In the genomic region with DNA sequence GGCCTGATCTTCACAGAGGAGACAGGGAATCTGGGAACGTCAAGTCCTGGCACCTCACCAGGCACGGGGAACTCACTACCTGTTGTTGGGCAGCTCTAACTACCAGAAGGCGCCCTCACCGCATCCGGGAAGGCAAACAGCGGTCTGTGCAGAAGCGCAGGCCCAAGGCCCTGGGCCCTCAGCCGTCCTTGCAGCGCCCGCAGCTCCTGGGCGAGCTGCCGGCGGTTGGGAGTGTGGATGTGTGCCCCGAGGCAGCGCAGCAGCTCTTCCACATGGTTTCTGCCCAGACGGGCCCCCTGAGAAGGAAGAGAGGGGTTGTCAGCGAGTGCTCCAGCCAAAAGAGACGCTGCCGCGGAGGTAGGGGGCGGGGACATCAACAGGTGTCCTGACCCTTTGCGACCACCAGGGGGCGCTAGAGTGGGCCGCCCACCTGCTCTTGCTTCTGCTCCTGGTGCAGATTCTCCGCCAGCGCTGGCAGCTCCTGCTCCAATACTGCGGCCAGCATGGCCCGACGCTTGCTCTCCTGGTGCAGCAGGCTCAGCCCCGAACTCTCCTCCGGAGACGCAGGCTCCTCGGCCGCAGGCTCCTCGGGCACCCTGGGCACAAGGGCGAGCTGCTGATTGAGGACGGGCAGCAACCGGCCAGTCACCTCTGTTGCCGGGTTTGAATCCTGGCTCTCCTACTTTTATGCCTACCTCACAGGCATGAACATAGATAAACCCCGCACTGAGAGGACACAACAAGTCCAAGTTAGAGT, we compare ENCODE assay signal across 9 cellular contexts. TPM values are rescaled to one million over a fixed set of nuclear protein-coding genes. Genes with fewer than 3 reads are reported as not detected.
DNase-seq lines count a peak whose midpoint lies in the region; ATAC-seq and TF ChIP-seq lines count a peak whose summit lies in the region.
"Had no signal": no experiment of that assay in that cellular context is flagged by ENCODE, and none has a peak within 500 bp of the region (broad histone marks: within the 10 kb centered on the region; RNA-seq: fewer than 3 reads in every experiment).

No MANE protein-coding gene starts in this region.

- H3K36me3 Mint-ChIP-seq in Calu3 (ENCODE audit: insufficient read depth, unreplicated experiment) (peaks cover 20% of the 10 kb centered on the region), nephron progenitor cell (ENCODE audit: low read depth) (peaks cover 10% of the 10 kb centered on the region)
- no peaks in the 10 kb centered on the region for H3K36me3 Mint-ChIP-seq in activated T-cell treated with anti-CD3 and anti-CD28 coated beads, Interleukin-2, amount 50 U/mL, for 4 hours (ENCODE audit: insufficient read depth)

- DNase-seq in Calu3 (no peak), OCI-M1 (lab: John Stamatoyannopoulos, UW) (peak; percentile 74), fibroblast of lung (ENCODE audit: low read depth in 2 of 2) (peak; percentile 45 to 48), nephron progenitor cell (peak; percentile 84), stomach (peak; percentile 87), dedifferentiated amniotic fluid mesenchymal stem cell (ENCODE audit: extremely low spot score) (no peak)
- peak; percentile 81 for DNase-seq in activated T-cell treated with anti-CD3 and anti-CD28 coated beads, Interleukin-2, amount 50 U/mL, for 4 hours

- H3K36me3 ChIP-seq in fibroblast of lung (ENCODE audit: control insufficient read depth, insufficient read depth, low read length) (peaks cover 32% of the 10 kb centered on the region), stomach (peaks cover 49 to 94% (median 88%) of the 10 kb centered on the region in 4 donors)

- H3K4me3 ChIP-seq in fibroblast of lung (replicated peaks in 1 of 4; ENCODE audit: control extremely low read depth in 1 of 4, insufficient read depth in 1 of 4, low read depth in 3 of 4, low read length in 4 of 4): no peak overlapping the region
- H3K4me3 ChIP-seq in stomach: peak overlapping the region; percentile 29 to 47 (median 34)

- H3K79me2 ChIP-seq in fibroblast of lung (ENCODE audit: control insufficient read depth, insufficient read depth, low read length): no peaks in the 10 kb centered on the region

- H3K4me3 Mint-ChIP-seq in Calu3 (ENCODE audit: low read depth, unreplicated experiment): no peak overlapping the region
- peak overlapping the region; percentile 69 for H3K4me3 Mint-ChIP-seq in activated T-cell treated with anti-CD3 and anti-CD28 coated beads, Interleukin-2, amount 50 U/mL, for 4 hours
- no peak overlapping the region for H3K4me3 Mint-ChIP-seq in nephron progenitor cell

- TF ChIP-seq CTCF in Calu3 (IDR thresholded peaks at IDR 0.05; ENCODE audit: unreplicated experiment): peak; percentile 89
- peak; percentile 64 to 79 for TF ChIP-seq CTCF in fibroblast of lung (conservative IDR thresholded peaks at IDR 0.05 in 1 of 2, IDR thresholded peaks at IDR 0.05 in 1 of 2; ENCODE audit: low read depth in 1 of 2, low read length in 2 of 2)
- TF ChIP-seq CTCF in nephron progenitor cell (IDR thresholded peaks at IDR 0.05): peak; percentile 99
- TF ChIP-seq CTCF in stomach (IDR thresholded peaks at IDR 0.05): peak in 6 of 7 experiments; percentile 46 to 100 (median 94)

- H3K27me3 ChIP-seq in fibroblast of lung (ENCODE audit: control insufficient read depth, insufficient read depth, low read length) (no peaks in the 10 kb centered on the region), stomach (no peaks in the 10 kb centered on the region)

- H3K27me3 Mint-ChIP-seq in Calu3 (ENCODE audit: unreplicated experiment) (no peaks in the 10 kb centered on the region), nephron progenitor cell (ENCODE audit: low read depth, poor library complexity) (peaks cover 42% of the 10 kb centered on the region)
- peaks cover 2% of the 10 kb centered on the region for H3K27me3 Mint-ChIP-seq in activated T-cell treated with anti-CD3 and anti-CD28 coated beads, Interleukin-2, amount 50 U/mL, for 4 hours (ENCODE audit: low read depth)

- H3K4me1 ChIP-seq in fibroblast of lung (ENCODE audit: control insufficient read depth, extremely low read depth, insufficient read depth, low read length) (no peaks in the 10 kb centered on the region), stomach (peaks cover 16 to 39% (median 29%) of the 10 kb centered on the region in 4 donors)

- H3K9me3 ChIP-seq in fibroblast of lung (ENCODE audit: control insufficient read depth, insufficient read depth, low read depth, low read length): no peaks in the 10 kb centered on the region
- no peaks in the 10 kb centered on the region for H3K9me3 ChIP-seq in stomach

- WGBS in stomach, 5 donors: 15 to 28% (median 25%) methylated on average over 13 to 40 of the region's 40 CpGs

- H2AFZ ChIP-seq in fibroblast of lung (ENCODE audit: low read length): no peak overlapping the region

- no TSS peak for BruUV-seq in Calu3 (replicated peaks; lab: Mats Ljungman, UMichigan)

- intact Hi-C loops in Calu3 (cut with micrococcal nuclease; ENCODE audit: unreplicated experiment) (no loop called here), stomach (cut with DNase I; ENCODE audit: low total_unique reads) (loop anchor here (5.0 kb wide), 1 partner anchor 35 kb away; a partner anchor contains a TSS)

- H3K27ac Mint-ChIP-seq in Calu3 (ENCODE audit: unreplicated experiment) (no peak overlapping the region), nephron progenitor cell (no peak overlapping the region)

- TF ChIP-seq POLR2A in stomach (IDR thresholded peaks at IDR 0.05): no peak

- no peaks in the 10 kb centered on the region for H4K20me1 ChIP-seq in fibroblast of lung (ENCODE audit: control insufficient read depth, extremely low read depth, insufficient read depth, low read length)

- CTCF ChIA-PET in Calu3 (lab: Charles Lee): no interaction called here

- H3K27ac ChIP-seq in fibroblast of lung (ENCODE audit: insufficient read depth, low read length): no peak overlapping the region
- peak overlapping the region; percentile 45 to 82 (median 69) for H3K27ac ChIP-seq in stomach

- no peak overlapping the region for H3K4me2 ChIP-seq in fibroblast of lung (ENCODE audit: extremely low read depth, insufficient read depth, low read length)

- ATAC-seq in HG02763 (IDR thresholded peaks at IDR 0.05; ENCODE audit: unreplicated experiment): peak; percentile 48
- peak; percentile 75 to 78 for ATAC-seq in activated T-cell treated with anti-CD3 and anti-CD28 coated beads, Interleukin-2, amount 50 U/mL, for 4 hours

- H3K9me3 Mint-ChIP-seq in Calu3 (ENCODE audit: low read depth, unreplicated experiment) (no peaks in the 10 kb centered on the region), nephron progenitor cell (no peaks in the 10 kb centered on the region)
- H3K9me3 Mint-ChIP-seq in activated T-cell treated with anti-CD3 and anti-CD28 coated beads, Interleukin-2, amount 50 U/mL, for 4 hours: no peaks in the 10 kb centered on the region

- no peak for TF ChIP-seq EP300 in stomach (IDR thresholded peaks at IDR 0.05)

- no peaks in the 10 kb centered on the region for H3K4me1 Mint-ChIP-seq in Calu3 (ENCODE audit: low read depth, unreplicated experiment)
- H3K4me1 Mint-ChIP-seq in activated T-cell treated with anti-CD3 and anti-CD28 coated beads, Interleukin-2, amount 50 U/mL, for 4 hours (ENCODE audit: low read depth): peaks cover 43% of the 10 kb centered on the region
- peaks cover 44% of the 10 kb centered on the region for H3K4me1 Mint-ChIP-seq in nephron progenitor cell

- no peak overlapping the region for H3K9ac ChIP-seq in fibroblast of lung (ENCODE audit: insufficient read depth, low read length)

RNA-seq across cellular contexts. Expression of a gene that starts 9.3 kb away (rescaled TPM):
- total RNA-seq in Calu3 (2022): 10.3 and 14.3 TPM in 2 replicates
- total RNA-seq in activated T-cell treated with anti-CD3 and anti-CD28 coated beads, Interleukin-2, amount 50 U/mL, for 4 hours: 1 to 10 TPM; 3.1 to 4.8 (median 3.5) TPM
- total RNA-seq in fibroblast of lung: 8.3 and 12.1 TPM in 2 replicates
- 9.0 and 11.5 TPM in 2 replicates for polyA plus RNA-seq in fibroblast of lung
- polyA plus RNA-seq in fibroblast of lung (2012): 25.2 and 36.2 TPM in 2 replicates
- polyA minus RNA-seq in fibroblast of lung (ENCODE audit: low replicate concordance): 31.1 and 43.4 TPM in 2 replicates
- 10 to 100 TPM; 11.6 to 38.5 (median 25.8) TPM for total RNA-seq in stomach
- 100 to 1,000 TPM in 1 of 3 donors, 10 to 100 TPM in 2; 43.4 to 110 (median 48.0) TPM for polyA plus RNA-seq in stomach

RNA-seq across cellular contexts. Expression of a gene that starts 15.6 kb away (rescaled TPM):
- total RNA-seq in Calu3 (2022): 15.0 and 16.5 TPM in 2 replicates
- 1 to 10 TPM; 5.9 to 6.8 (median 6.3) TPM for total RNA-seq in activated T-cell treated with anti-CD3 and anti-CD28 coated beads, Interleukin-2, amount 50 U/mL, for 4 hours
- total RNA-seq in fibroblast of lung: under 0.01 and 0.17 TPM in 2 replicates
- 0.02 and 0.03 TPM in 2 replicates for polyA plus RNA-seq in fibroblast of lung
- 0.12 and 0.15 TPM in 2 replicates for polyA plus RNA-seq in fibroblast of lung (2012)
- polyA minus RNA-seq in fibroblast of lung (ENCODE audit: low replicate concordance): 2.4 TPM in 1 of 2 replicates, not detected in the other
- total RNA-seq in stomach: 10 to 100 TPM; 15.6 to 65.1 (median 23.2) TPM
- polyA plus RNA-seq in stomach: 100 to 1,000 TPM in 2 of 3 donors, 10 to 100 TPM in 1; 78.5 to 222 (median 137) TPM

RNA-seq across cellular contexts. Expression of a gene that starts 17.2 kb away (rescaled TPM):
- total RNA-seq in Calu3 (2022): not detected in 2 replicates
- total RNA-seq in activated T-cell treated with anti-CD3 and anti-CD28 coated beads, Interleukin-2, amount 50 U/mL, for 4 hours: under 1 TPM in 2 of 3 donors, not detected in 1; 0.33 to 0.34 TPM
- not detected in 2 replicates for total RNA-seq in fibroblast of lung
- polyA plus RNA-seq in fibroblast of lung: not detected in 2 replicates
- polyA plus RNA-seq in fibroblast of lung (2012): 0.22 TPM in 1 of 2 replicates, not detected in the other
- polyA minus RNA-seq in fibroblast of lung (ENCODE audit: low replicate concordance): not detected in 2 replicates
- 10 to 100 TPM in 1 of 5 donors, 1 to 10 TPM in 1, under 1 TPM in 1, not detected in 2; 0.55 to 15.2 (median 2.8) TPM for total RNA-seq in stomach
- 10 to 100 TPM in 1 of 3 donors, 1 to 10 TPM in 2; 4.1 to 10.8 (median 5.0) TPM for polyA plus RNA-seq in stomach
- total RNA-seq: T-helper 2 cell treated with Interferon-gamma antibody and Interleukin-4, amounts not matched to agents 100 ng/mL and 5 ng/mL, for 36 hours had no signal

RNA-seq across cellular contexts. Expression of a gene that starts 25.7 kb away (rescaled TPM):
- total RNA-seq in Calu3 (2022) (not detected in 2 replicates), fibroblast of lung (not detected in 2 replicates), stomach (not detected)
- total RNA-seq in activated T-cell treated with anti-CD3 and anti-CD28 coated beads, Interleukin-2, amount 50 U/mL, for 4 hours: not detected
- polyA plus RNA-seq in fibroblast of lung (not detected in 2 replicates), stomach (1 to 10 TPM in 2 of 3 donors, not detected in 1; 1.5 to 8.7 TPM)
- polyA plus RNA-seq in fibroblast of lung (2012): not detected in 2 replicates
- not detected in 2 replicates for polyA minus RNA-seq in fibroblast of lung (ENCODE audit: low replicate concordance)
- total RNA-seq: T-helper 2 cell treated with Interferon-gamma antibody and Interleukin-4, amounts not matched to agents 100 ng/mL and 5 ng/mL, for 36 hours had no signal

RNA-seq across cellular contexts. Expression of a gene that starts 35.0 kb away (rescaled TPM):
- total RNA-seq in Calu3 (2022): 1.3 and 1.9 TPM in 2 replicates
- total RNA-seq in activated T-cell treated with anti-CD3 and anti-CD28 coated beads, Interleukin-2, amount 50 U/mL, for 4 hours: 1 to 10 TPM; 2.7 to 4.9 (median 3.4) TPM
- total RNA-seq in fibroblast of lung: 0.17 and 0.26 TPM in 2 replicates
- 0.82 and 2.1 TPM in 2 replicates for polyA plus RNA-seq in fibroblast of lung
- polyA plus RNA-seq in fibroblast of lung (2012): 0.54 and 1.7 TPM in 2 replicates
- 2.6 and 7.0 TPM in 2 replicates for polyA minus RNA-seq in fibroblast of lung (ENCODE audit: low replicate concordance)
- under 1 TPM in 2 of 5 donors, not detected in 3; 0.18 to 0.43 TPM for total RNA-seq in stomach
- under 1 TPM in 2 of 3 donors, not detected in 1; 0.25 to 0.30 TPM for polyA plus RNA-seq in stomach

Comparison
In these comparisons a context has a peak if more than half of its experiments do, and no peak if none do; other contexts are left out.
1. DNase-seq: peak in OCI-M1 (single experiment), activated T-cell treated with anti-CD3 and anti-CD28 coated beads, Interleukin-2, amount 50 U/mL, for 4 hours (single experiment), fibroblast of lung (2 of 2), nephron progenitor cell (single experiment) and stomach (single experiment); none in Calu3 (single experiment) and dedifferentiated amniotic fluid mesenchymal stem cell (single experiment).
2. H3K4me3 ChIP-seq: peak in stomach (4 of 4); none in fibroblast of lung (0 of 4).
3. Peak in every context shown above with its lines, with median percentiles within 50 percentile points of each other: CTCF ChIP-seq.